In genomic region chr18:48393776-48394175, GRCh38 we compare ENCODE assay signal across 1 cellular context.
TF ChIP-seq lines count a peak whose summit lies in the region.

No MANE protein-coding gene starts in this region.

TF ChIP-seq in HepG2, 621 proteins besides CTCF, POLR2A, EP300 and RAD21 (continued from another document):
- no peak for TF ChIP-seq SNAPC4 (CRISPR knock-in tag; IDR thresholded peaks at IDR 0.05)
- no peak for TF ChIP-seq PAX8 (CRISPR knock-in tag; IDR thresholded peaks at IDR 0.05; ENCODE audit: borderline replicate concordance)
- TF ChIP-seq NFAT5 (CRISPR knock-in tag; IDR thresholded peaks at IDR 0.05) = no peak
- TF ChIP-seq ZBTB37 (CRISPR knock-in tag; IDR thresholded peaks at IDR 0.05) = no peak
- TF ChIP-seq ZBTB25 (CRISPR knock-in tag; IDR thresholded peaks at IDR 0.05) = no peak
TF ChIP-seq in HepG2: peak in this region for 0.
